In genomic region chr15:81751321-81751720, GRCh38 we compare ENCODE assay signal across 16 cellular contexts.
DNase-seq lines count a peak whose midpoint lies in the region; ATAC-seq and TF ChIP-seq lines count a peak whose summit lies in the region.
"Had no signal": no experiment of that assay in that cellular context is flagged by ENCODE, and none has a peak within 500 bp of the region (broad histone marks: within the 10 kb centered on the region; RNA-seq: fewer than 3 reads in every experiment).

No MANE protein-coding gene starts in this region.

- H3K79me2 ChIP-seq in GM23338 (replicated peaks; ENCODE audit: insufficient read depth) = peaks cover 7% of the 10 kb centered on the region

- POLR2A ChIA-PET in RWPE1 (lab: Yijun Ruan, JAX; ENCODE audit: low non-redundant PET) = no interaction called here

- H3K27me3 ChIP-seq in GM23338 (ENCODE audit: insufficient read depth) (no peaks in the 10 kb centered on the region), Peyer's patch (no peaks in the 10 kb centered on the region)
- H3K27me3 ChIP-seq: BE2C had no signal

- H3K4me1 Mint-ChIP-seq in GM23338 = peaks cover 31% of the 10 kb centered on the region
- H3K4me1 Mint-ChIP-seq: CD4-positive, alpha-beta memory T cell had no signal

- DNase-seq in G401 (ENCODE audit: low spot score) (peak; percentile 90), GM23338 (ENCODE audit: low spot score) (peak; percentile 17), RWPE1 (ENCODE audit: low spot score) (no peak), cerebellar nuclear complex (lab: John Stamatoyannopoulos, UW) (peak; percentile 35 to 43), Peyer's patch (no peak), HuH-7.5 (ENCODE audit: low spot score) (no peak), mucosa of descending colon (no peak)
- DNase-seq: BE2C; CD4-positive, alpha-beta memory T cell; COR-L47; DMS53; IMR-90 had no signal

- H3K9me3 ChIP-seq in Peyer's patch (no peaks in the 10 kb centered on the region), mucosa of descending colon (no peaks in the 10 kb centered on the region)
- H3K9me3 ChIP-seq: A549, BE2C had no signal

- ATAC-seq in GM23338 = no peak
- ATAC-seq in mucosa of descending colon = no peak
- ATAC-seq: HCT116 had no signal

- intact Hi-C loops in mucosa of descending colon (cut with DNase I, micrococcal nuclease) = no loop called here

- H3K4me3 ChIP-seq in GM23338 (no peak overlapping the region), Peyer's patch (no peak overlapping the region), mucosa of descending colon (no peak overlapping the region)
- H3K4me3 ChIP-seq: A549 had no signal

- peaks cover 28% of the 10 kb centered on the region for H3K4me1 ChIP-seq in GM23338 (ENCODE audit: insufficient read depth)
- no peaks in the 10 kb centered on the region for H3K4me1 ChIP-seq in Peyer's patch
- H3K4me1 ChIP-seq in mucosa of descending colon (ENCODE audit: low read depth) = no peaks in the 10 kb centered on the region
- H3K4me1 ChIP-seq: A549 had no signal

- H3F3A ChIP-seq in GM23338 (replicated peaks; ENCODE audit: low read depth) = no peaks in the 10 kb centered on the region

- H3K4me2 ChIP-seq in GM23338 = peak overlapping the region; percentile 74
- H3K4me2 ChIP-seq: A549 had no signal

- H2AFZ ChIP-seq in GM23338 = no peak overlapping the region

- H3K27ac ChIP-seq in GM23338 (ENCODE audit: low read depth) (no peak overlapping the region), RWPE1 (peak overlapping the region; percentile 43), Peyer's patch (no peak overlapping the region)
- H3K27ac ChIP-seq: A549, C4-2B, HL-60 had no signal

- peaks cover 6% of the 10 kb centered on the region; the same call in 1 of the 2 replicates for H4K20me1 ChIP-seq in GM23338 (replicated peaks; ENCODE audit: insufficient read depth)

- TF ChIP-seq POLR2A in Peyer's patch (IDR thresholded peaks at IDR 0.05) = no peak

- H3K9me3 Mint-ChIP-seq in GM23338 = no peaks in the 10 kb centered on the region
- H3K9me3 Mint-ChIP-seq: CD4-positive, alpha-beta memory T cell had no signal

- H3K36me3 Mint-ChIP-seq in GM23338 (ENCODE audit: low read depth) = no peaks in the 10 kb centered on the region
- H3K36me3 Mint-ChIP-seq: CD4-positive, alpha-beta memory T cell had no signal

- H3K27me3 Mint-ChIP-seq in GM23338 (ENCODE audit: insufficient read depth, low read depth, poor library complexity) = peaks cover 1% of the 10 kb centered on the region

- peaks cover 3% of the 10 kb centered on the region; the same call in 1 of the 2 replicates for H3K9me2 ChIP-seq in GM23338 (ENCODE audit: insufficient read depth)

- H3K36me3 ChIP-seq in GM23338 (ENCODE audit: insufficient read depth) = no peaks in the 10 kb centered on the region
- H3K36me3 ChIP-seq in Peyer's patch = no peaks in the 10 kb centered on the region
- H3K36me3 ChIP-seq in mucosa of descending colon (ENCODE audit: low read depth) = no peaks in the 10 kb centered on the region
- H3K36me3 ChIP-seq: BE2C had no signal

- TF ChIP-seq CTCF in GM23338 (conservative IDR thresholded peaks at IDR 0.05; ENCODE audit: low read depth in 2 of 2) = no peak
- no peak for TF ChIP-seq CTCF in RWPE1 (conservative IDR thresholded peaks at IDR 0.05; ENCODE audit: low read depth)
- TF ChIP-seq CTCF in Peyer's patch (IDR thresholded peaks at IDR 0.05) = no peak
- TF ChIP-seq CTCF in mucosa of descending colon (IDR thresholded peaks at IDR 0.05) = no peak

- H3K4me3 Mint-ChIP-seq in GM23338 = no peak overlapping the region

- in situ Hi-C loops in G401 (cut with HindIII; ENCODE audit: low sequenced_read_pairs) = no loop called here

- no peak overlapping the region for H3K27ac Mint-ChIP-seq in GM23338
- H3K27ac Mint-ChIP-seq: CD4-positive, alpha-beta memory T cell had no signal

- CTCF ChIA-PET in RWPE1 (lab: Yijun Ruan, JAX) = no interaction called here

TF ChIP-seq in GM23338, 12 proteins besides CTCF, POLR2A, EP300 and RAD21:
- no peak for TF ChIP-seq EZH2phosphoT487 (IDR thresholded peaks at IDR 0.05; ENCODE audit: unreplicated experiment)
- TF ChIP-seq REST (IDR thresholded peaks at IDR 0.05; ENCODE audit: unreplicated experiment) = no peak

Comparison
In these comparisons a context has a peak if more than half of its experiments do, and no peak if none do; other contexts are left out.
1. DNase-seq: peak in G401 (single experiment), GM23338 (single experiment) and cerebellar nuclear complex (2 of 2); none in RWPE1 (single experiment), Peyer's patch (0 of 3), HuH-7.5 (single experiment) and mucosa of descending colon (0 of 3).